In the genomic region with DNA sequence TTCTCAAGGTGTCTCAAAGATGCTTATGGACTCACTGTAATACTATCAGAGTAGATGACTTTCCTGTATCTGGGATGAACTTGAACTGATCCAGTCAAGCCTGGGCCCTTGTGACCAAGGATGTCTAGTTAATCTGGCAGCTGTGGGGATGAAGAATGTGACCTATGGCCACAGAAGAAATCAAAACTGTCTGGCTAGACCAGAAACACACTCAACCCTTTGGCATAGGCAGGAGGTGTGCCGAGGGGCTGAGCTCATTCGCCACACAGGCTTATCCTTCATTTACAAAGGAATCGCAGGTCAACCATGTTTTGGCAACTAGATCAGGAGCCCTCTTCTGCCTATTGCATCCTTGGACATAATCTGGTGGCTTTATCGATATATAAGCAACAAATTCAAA, we compare ENCODE assay signal across 25 cellular contexts.
"Had no signal": no experiment of that assay in that cellular context is flagged by ENCODE, and none has a peak within 500 bp of the region (broad histone marks: within the 10 kb centered on the region; RNA-seq: fewer than 3 reads in every experiment).

No MANE protein-coding gene starts in this region.

- H3K4me3 ChIP-seq: adrenal gland, cardiac muscle cell, coronary artery, gastroesophageal sphincter, hepatocyte, pancreas, prostate gland, sigmoid colon, smooth muscle cell, transverse colon had no signal

- H3K36me3 Mint-ChIP-seq: activated CD4-positive, alpha-beta memory T cell treated with anti-CD3 and anti-CD28 coated beads for 36 hours; activated naive CD8-positive, alpha-beta T cell treated with anti-CD3 and anti-CD28 coated beads for 36 hours had no signal

- H3K36me3 ChIP-seq: adrenal gland, cardiac muscle cell, gastroesophageal sphincter, pancreas, prostate gland, sigmoid colon, transverse colon had no signal

- H3K4me1 ChIP-seq: pancreas, prostate gland had no signal

- H3K27me3 ChIP-seq: adrenal gland, cardiac muscle cell, dorsolateral prefrontal cortex, gastroesophageal sphincter, hepatocyte, pancreas, sigmoid colon, transverse colon had no signal

- H3K9me3 ChIP-seq: adrenal gland, gastroesophageal sphincter, pancreas, prostate gland, sigmoid colon, transverse colon had no signal

- H3K4me3 Mint-ChIP-seq: activated CD4-positive, alpha-beta T cell treated with anti-CD3 and anti-CD28 coated beads, Interleukin-2, amount 10 ng/mL, durations not matched to agents 24 days and 14 days; activated naive CD4-positive, alpha-beta T cell treated with anti-CD3 and anti-CD28 coated beads for 36 hours; activated naive CD8-positive, alpha-beta T cell treated with anti-CD3 and anti-CD28 coated beads for 36 hours; brain; naive thymus-derived CD8-positive, alpha-beta T cell; neural crest cell had no signal

- ATAC-seq: gastroesophageal sphincter; naive thymus-derived CD8-positive, alpha-beta T cell; pancreas had no signal

- DNase-seq: activated CD4-positive, CD25-positive, alpha-beta regulatory T cell treated with anti-CD3 and anti-CD28 coated beads, Interleukin-2, amount 50 U/mL, for 72 hours; activated CD8-positive, alpha-beta memory T cell treated with anti-CD3 and anti-CD28 coated beads, Interleukin-2, amount 50 U/mL, for 4 hours; activated T-cell treated with anti-CD3 and anti-CD28 coated beads, Interleukin-2, amount 50 U/mL, for 1 hour; aorta; effector memory CD4-positive, alpha-beta T cell; left colon; naive thymus-derived CD8-positive, alpha-beta T cell; pancreas; sigmoid colon; transverse colon had no signal

- H3K9me3 Mint-ChIP-seq: activated CD4-positive, alpha-beta memory T cell treated with anti-CD3 and anti-CD28 coated beads for 36 hours; activated CD4-positive, alpha-beta T cell treated with anti-CD3 and anti-CD28 coated beads, Interleukin-2, amount 10 ng/mL, durations not matched to agents 24 days and 14 days; activated naive CD4-positive, alpha-beta T cell treated with anti-CD3 and anti-CD28 coated beads for 36 hours; activated naive CD8-positive, alpha-beta T cell treated with anti-CD3 and anti-CD28 coated beads for 36 hours; activated T-helper 2 cell treated with anti-CD3 and anti-CD28 coated beads, Interferon-gamma antibody, Interleukin-2, Interleukin-4, amounts not matched to agents 10 μg/mL and 5 μg/mL and 100 μg/mL, durations not matched to agents 14 hours and 24 hours and 36 hours; naive thymus-derived CD8-positive, alpha-beta T cell; neural crest cell had no signal

- H3K4me2 ChIP-seq: hepatocyte had no signal

- H2AFZ ChIP-seq: hepatocyte had no signal

- H3K27ac Mint-ChIP-seq: activated CD4-positive, alpha-beta T cell treated with anti-CD3 and anti-CD28 coated beads, Interleukin-2, amount 10 ng/mL, durations not matched to agents 24 days and 14 days; activated naive CD8-positive, alpha-beta T cell treated with anti-CD3 and anti-CD28 coated beads for 36 hours; activated T-helper 2 cell treated with anti-CD3 and anti-CD28 coated beads, Interferon-gamma antibody, Interleukin-2, Interleukin-4, amounts not matched to agents 10 μg/mL and 5 μg/mL and 100 μg/mL, durations not matched to agents 14 hours and 24 hours and 36 hours; naive thymus-derived CD8-positive, alpha-beta T cell had no signal

- H3K79me2 ChIP-seq: hepatocyte had no signal

- H3K27ac ChIP-seq: adrenal gland, cardiac muscle cell, coronary artery, gastroesophageal sphincter, hepatocyte, pancreas, prostate gland, sigmoid colon, transverse colon had no signal

- H3K27me3 Mint-ChIP-seq: activated naive CD8-positive, alpha-beta T cell treated with anti-CD3 and anti-CD28 coated beads for 36 hours; naive thymus-derived CD8-positive, alpha-beta T cell had no signal
